ENCODE assay signal across 8 cellular contexts in the genomic region with DNA sequence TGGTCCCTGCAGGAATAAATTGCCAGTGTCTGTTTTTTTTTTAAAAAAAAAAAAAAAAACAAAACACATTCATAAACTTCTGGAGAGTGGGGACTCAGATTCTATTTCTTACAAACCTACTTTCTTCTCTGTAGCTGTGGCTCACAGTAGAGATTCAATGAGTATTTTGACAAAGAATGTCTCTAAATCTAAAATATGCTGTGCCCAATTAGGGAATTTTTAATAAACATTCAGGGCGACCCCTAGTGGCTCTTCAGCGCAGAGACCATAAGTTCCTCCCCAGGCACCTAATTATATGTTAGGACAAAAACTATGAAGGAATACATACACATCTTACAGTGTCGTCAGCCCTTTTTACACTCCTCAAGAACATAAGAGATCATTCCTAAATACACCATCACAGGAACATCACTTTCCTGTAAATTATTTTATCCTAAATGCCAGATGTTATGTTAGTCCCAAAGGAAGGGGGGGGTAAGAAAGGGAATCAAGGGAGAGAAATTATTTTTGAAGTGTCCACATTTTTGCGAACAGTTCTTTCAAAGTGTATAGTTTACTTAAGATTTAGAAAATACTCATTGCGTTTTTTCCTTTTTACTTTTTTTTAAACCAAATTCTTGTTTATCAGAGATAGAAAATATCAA. TPM values are rescaled to one million over a fixed set of nuclear protein-coding genes. Genes with fewer than 3 reads are reported as not detected.
DNase-seq lines count a peak whose midpoint lies in the region; ATAC-seq, FAIRE-seq and TF ChIP-seq lines count a peak whose summit lies in the region.

No MANE protein-coding gene starts in this region.

- no peaks in the 10 kb centered on the region for H3K36me3 Mint-ChIP-seq in naive thymus-derived CD8-positive, alpha-beta T cell
- no peaks in the 10 kb centered on the region for H3K36me3 Mint-ChIP-seq in T-helper 2 cell treated with Interferon-gamma antibody and Interleukin-4, amounts not matched to agents 5 μg/mL and 100 μg/mL, for 36 hours (ENCODE audit: low read depth)

- H3F3A ChIP-seq in MM.1S (ENCODE audit: insufficient read depth, low read length): no peaks in the 10 kb centered on the region
- peaks cover 41% of the 10 kb centered on the region for H3F3A ChIP-seq in SK-N-SH (replicated peaks; ENCODE audit: insufficient read depth)

- no peak overlapping the region for H3K27ac Mint-ChIP-seq in naive thymus-derived CD8-positive, alpha-beta T cell
- H3K27ac Mint-ChIP-seq in T-helper 2 cell treated with Interferon-gamma antibody and Interleukin-4, amounts not matched to agents 5 μg/mL and 100 μg/mL, for 36 hours: no peak overlapping the region

- no peak overlapping the region for H3K4me3 Mint-ChIP-seq in naive thymus-derived CD8-positive, alpha-beta T cell
- no peak overlapping the region for H3K4me3 Mint-ChIP-seq in T-helper 2 cell treated with Interferon-gamma antibody and Interleukin-4, amounts not matched to agents 5 μg/mL and 100 μg/mL, for 36 hours

- H3K4me1 ChIP-seq in MM.1S (ENCODE audit: low read length) (no peaks in the 10 kb centered on the region), SK-N-SH (ENCODE audit: control insufficient read depth in 1 of 2, insufficient read depth in 2 of 2, low read depth in 1 of 2, low read length in 1 of 2) (peaks cover 33 to 48% of the 10 kb centered on the region in 2 experiments), endothelial cell of umbilical vein (ENCODE audit: control insufficient read depth, extremely low read depth, insufficient read depth, low read length) (peaks cover 48% of the 10 kb centered on the region)

- no peak overlapping the region for H2AFZ ChIP-seq in MM.1S (ENCODE audit: low read length)
- H2AFZ ChIP-seq in SK-N-SH (ENCODE audit: low read depth): no peak overlapping the region
- H2AFZ ChIP-seq in endothelial cell of umbilical vein (ENCODE audit: low read depth, low read length): no peak overlapping the region

- peaks cover 0 to 7% (median 0%) of the 10 kb centered on the region in 4 donors for H3K4me1 Mint-ChIP-seq in naive thymus-derived CD8-positive, alpha-beta T cell
- no peaks in the 10 kb centered on the region for H3K4me1 Mint-ChIP-seq in T-helper 2 cell treated with Interferon-gamma antibody and Interleukin-4, amounts not matched to agents 5 μg/mL and 100 μg/mL, for 36 hours (ENCODE audit: low read depth)

- CTCF ChIA-PET in SK-N-SH (lab: Yijun Ruan, JAX): interaction anchor here (0.6 to 3.5 kb wide), 25 partner anchors 8 to 312 kb away, joined by 3 to 26 read pairs (median 3); a partner anchor contains a TSS
- CTCF ChIA-PET in endothelial cell of umbilical vein (lab: Charles Lee): interaction anchor here (0.9 to 3.6 kb wide), 13 partner anchors 19 to 301 kb away, joined by 3 to 60 read pairs (median 6); no protein-coding TSS in a partner anchor

- no peaks in the 10 kb centered on the region for H3K9me1 ChIP-seq in endothelial cell of umbilical vein (replicated peaks; ENCODE audit: control insufficient read depth, extremely low read depth, insufficient read depth, low read length)

- H3K9me3 ChIP-seq in MM.1S (replicated peaks; ENCODE audit: insufficient read depth, low read length) (no peaks in the 10 kb centered on the region), SK-N-SH (no peaks in the 10 kb centered on the region), endothelial cell of umbilical vein (replicated peaks; ENCODE audit: control insufficient read depth, insufficient read depth, low read length) (no peaks in the 10 kb centered on the region)

- ATAC-seq in naive thymus-derived CD8-positive, alpha-beta T cell: peak; percentile 30 to 47
- ATAC-seq in GM21576 (IDR thresholded peaks at IDR 0.05; ENCODE audit: unreplicated experiment): no peak

- H3K4me3 ChIP-seq in MM.1S (ENCODE audit: low read length): no peak overlapping the region
- peak overlapping the region in 1 of 2 experiments; percentile 33; a peak in 1 of 4 replicates for H3K4me3 ChIP-seq in SK-N-SH (ENCODE audit: low read depth in 2 of 2, low read length in 1 of 2)
- H3K4me3 ChIP-seq in endothelial cell of umbilical vein (replicated peaks in 1 of 3; ENCODE audit: insufficient read depth in 1 of 3, low read depth in 1 of 3, low read length in 3 of 3): no peak overlapping the region

- TF ChIP-seq RAD21 in SK-N-SH (IDR thresholded peaks at IDR 0.05; ENCODE audit: low read length): peak; percentile 88

- peaks cover 0 to 10% (median 5%) of the 10 kb centered on the region in 5 donors for H3K27me3 Mint-ChIP-seq in naive thymus-derived CD8-positive, alpha-beta T cell
- H3K27me3 Mint-ChIP-seq in T-helper 2 cell treated with Interferon-gamma antibody and Interleukin-4, amounts not matched to agents 5 μg/mL and 100 μg/mL, for 36 hours (ENCODE audit: low read depth): peaks cover 6% of the 10 kb centered on the region

- H3K36me3 ChIP-seq in MM.1S (replicated peaks; ENCODE audit: insufficient read depth, low read length) (no peaks in the 10 kb centered on the region), SK-N-SH (replicated peaks in 1 of 2; ENCODE audit: control insufficient read depth in 1 of 2, insufficient read depth in 2 of 2, low read length in 1 of 2) (no peaks in the 10 kb centered on the region), endothelial cell of umbilical vein (ENCODE audit: control insufficient read depth in 2 of 2, extremely low read depth in 1 of 2, insufficient read depth in 2 of 2, low read length in 2 of 2) (peaks cover 9 to 27% of the 10 kb centered on the region in 2 experiments)

- no peak overlapping the region for H3K4me2 ChIP-seq in MM.1S (ENCODE audit: low read depth, low read length)
- peak overlapping the region; percentile 75; the same call in 1 of the 2 replicates for H3K4me2 ChIP-seq in SK-N-SH
- H3K4me2 ChIP-seq in endothelial cell of umbilical vein (ENCODE audit: insufficient read depth, low read length): no peak overlapping the region

- H3K27ac ChIP-seq in MM.1S (ENCODE audit: low read length): no peak overlapping the region
- H3K27ac ChIP-seq in SK-N-SH (ENCODE audit: low read depth in 2 of 2, low read length in 1 of 2): peak overlapping the region; percentile 93 to 99
- no peak overlapping the region for H3K27ac ChIP-seq in endothelial cell of umbilical vein (ENCODE audit: insufficient read depth, low read depth, low read length)

- no peaks in the 10 kb centered on the region for H3K9me3 Mint-ChIP-seq in naive thymus-derived CD8-positive, alpha-beta T cell
- H3K9me3 Mint-ChIP-seq in T-helper 2 cell treated with Interferon-gamma antibody and Interleukin-4, amounts not matched to agents 5 μg/mL and 100 μg/mL, for 36 hours: no peaks in the 10 kb centered on the region

- H3K9me2 ChIP-seq in MM.1S (replicated peaks; ENCODE audit: insufficient read depth, low read length) (no peaks in the 10 kb centered on the region), SK-N-SH (no peaks in the 10 kb centered on the region)

- intact Hi-C loops in endothelial cell of umbilical vein (cut with micrococcal nuclease): loop anchor here (1.0 kb wide), 2 partner anchors 210 to 303 kb away; no protein-coding TSS in a partner anchor

- dilution Hi-C loops in endothelial cell of umbilical vein (cut with MboI; ENCODE audit: extremely low pct_ligation_motif_present, low sequenced_read_pairs): loop anchor here (25.0 kb wide), 1 partner anchor 183 kb away; no protein-coding TSS in a partner anchor

- H3K9ac ChIP-seq in MM.1S (ENCODE audit: low read length) (no peak overlapping the region), SK-N-SH (no peak overlapping the region), endothelial cell of umbilical vein (replicated peaks; ENCODE audit: extremely low read depth, insufficient read depth, low read length) (no peak overlapping the region)

- H3K27me3 ChIP-seq in MM.1S (replicated peaks; ENCODE audit: insufficient read depth, low read length) (no peaks in the 10 kb centered on the region), SK-N-SH (ENCODE audit: insufficient read depth) (no peaks in the 10 kb centered on the region), endothelial cell of umbilical vein (ENCODE audit: control insufficient read depth in 2 of 2, insufficient read depth in 2 of 2, low read length in 2 of 2) (no peaks in the 10 kb centered on the region)

- H4K20me1 ChIP-seq in MM.1S (ENCODE audit: insufficient read depth, low read length) (no peaks in the 10 kb centered on the region), SK-N-SH (ENCODE audit: insufficient read depth) (no peaks in the 10 kb centered on the region), endothelial cell of umbilical vein (replicated peaks; ENCODE audit: control insufficient read depth, extremely low read depth, insufficient read depth, low read length) (no peaks in the 10 kb centered on the region)

- TF ChIP-seq EP300 in SK-N-SH (IDR thresholded peaks at IDR 0.05; ENCODE audit: borderline replicate concordance in 1 of 2, low read depth in 1 of 2, low read length in 1 of 2): no peak

- DNase-seq in DMS79 treated with DMSO at 0.1 percent for 48 hours (lab: John Stamatoyannopoulos, UW): peak; percentile 73
- no peak for DNase-seq in DMS79 (lab: John Stamatoyannopoulos, UW)
- peak; percentile 50 for DNase-seq in MM.1S
- peak; percentile 60 for DNase-seq in SK-N-SH
- DNase-seq in endothelial cell of umbilical vein (ENCODE audit: low read depth, low spot score): peak; percentile 65
- peak in 2 of 10 donors; percentile 19 to 22 for DNase-seq in naive thymus-derived CD8-positive, alpha-beta T cell
- no peak for DNase-seq in T-helper 2 cell treated with Interferon-gamma antibody and Interleukin-4, amounts not matched to agents 5 μg/mL and 100 μg/mL, for 36 hours (ENCODE audit: low spot score)

- TF ChIP-seq POLR2A in endothelial cell of umbilical vein (IDR thresholded peaks at IDR 0.05; ENCODE audit: low read depth, low read length): no peak

- H3K79me2 ChIP-seq in MM.1S (ENCODE audit: low read length) (no peaks in the 10 kb centered on the region), SK-N-SH (ENCODE audit: insufficient read depth) (no peaks in the 10 kb centered on the region), endothelial cell of umbilical vein (ENCODE audit: control insufficient read depth, insufficient read depth, low read length) (peaks cover 11% of the 10 kb centered on the region)

- POLR2A ChIA-PET in SK-N-SH (lab: Yijun Ruan, JAX): no interaction called here
- POLR2A ChIA-PET in endothelial cell of umbilical vein (lab: Charles Lee): no interaction called here
- POLR2A ChIA-PET in naive thymus-derived CD8-positive, alpha-beta T cell (lab: Charles Lee): no interaction called here

- BruUV-seq in endothelial cell of umbilical vein (replicated peaks; lab: Mats Ljungman, UMichigan): no TSS peak

- TF ChIP-seq CTCF in MM.1S (IDR thresholded peaks at IDR 0.05; ENCODE audit: low read length) (peak; percentile 79), SK-N-SH (IDR thresholded peaks at IDR 0.05) (peak; percentile 97), endothelial cell of umbilical vein (IDR thresholded peaks at IDR 0.05; ENCODE audit: extremely low read depth in 1 of 2, insufficient read depth in 1 of 2, low read depth in 1 of 2, low read length in 2 of 2) (peak; percentile 66 to 74)

- 20% methylated on average over 5 of the region's 5 CpGs for WGBS in SK-N-SH (ENCODE audit: low lambda C conversion rate)

- peak; percentile 4 for FAIRE-seq in endothelial cell of umbilical vein (lab: Jason Lieb, UNC)

RNA-seq across cellular contexts. Expression of a gene that starts 21.8 kb away (rescaled TPM):
- polyA plus RNA-seq in SK-N-SH (2012; rRNA removed) (85.0 and 91.8 TPM in 2 replicates), endothelial cell of umbilical vein (41.8 and 48.6 TPM in 2 replicates)
- 103 and 119 TPM in 2 replicates for polyA plus RNA-seq in SK-N-SH (2012; cell fraction: cytosol; rRNA removed)
- 20.4 and 44.9 TPM in 2 replicates for polyA plus RNA-seq in SK-N-SH (2012; cell fraction: nucleus; rRNA removed)
- total RNA-seq in endothelial cell of umbilical vein: 73.4 and 77.3 TPM in 2 replicates
- polyA plus RNA-seq in endothelial cell of umbilical vein (2011; cell fraction: cytosol; rRNA removed): 60.3 and 60.5 TPM in 2 replicates
- polyA plus RNA-seq in endothelial cell of umbilical vein (2011; cell fraction: nucleus; rRNA removed): 24.9 and 32.6 TPM in 2 replicates
- 78.1 and 122 TPM in 2 replicates for polyA plus RNA-seq in endothelial cell of umbilical vein (2012)
- 26.9 and 38.6 TPM in 2 replicates for polyA minus RNA-seq in endothelial cell of umbilical vein
- polyA minus RNA-seq in endothelial cell of umbilical vein (2011; cell fraction: cytosol; rRNA and poly(A)+ RNA removed): 16.4 TPM
- 24.4 and 25.2 TPM in 2 replicates for polyA minus RNA-seq in endothelial cell of umbilical vein (2011; cell fraction: nucleus; rRNA and poly(A)+ RNA removed)
- total RNA-seq in naive thymus-derived CD8-positive, alpha-beta T cell: 10 to 100 TPM; 40.9 to 41.5 TPM
- polyA plus RNA-seq in naive thymus-derived CD8-positive, alpha-beta T cell: 10 to 100 TPM; 75.0 to 82.4 (median 79.9) TPM

RNA-seq across cellular contexts. Expression of a gene that starts 56.9 kb away (rescaled TPM):
- 7.6 and 8.9 TPM in 2 replicates for polyA plus RNA-seq in SK-N-SH (2012; rRNA removed)
- 10.1 and 12.3 TPM in 2 replicates for polyA plus RNA-seq in SK-N-SH (2012; cell fraction: cytosol; rRNA removed)
- 7.1 and 10.3 TPM in 2 replicates for polyA plus RNA-seq in SK-N-SH (2012; cell fraction: nucleus; rRNA removed)
- total RNA-seq in endothelial cell of umbilical vein: 20.6 and 22.3 TPM in 2 replicates
- 3.1 and 4.9 TPM in 2 replicates for polyA plus RNA-seq in endothelial cell of umbilical vein
- 7.2 and 7.8 TPM in 2 replicates for polyA plus RNA-seq in endothelial cell of umbilical vein (2011; cell fraction: cytosol; rRNA removed)
- 9.4 and 11.6 TPM in 2 replicates for polyA plus RNA-seq in endothelial cell of umbilical vein (2011; cell fraction: nucleus; rRNA removed)
- polyA plus RNA-seq in endothelial cell of umbilical vein (2012): 18.5 and 19.3 TPM in 2 replicates
- polyA minus RNA-seq in endothelial cell of umbilical vein: 10.1 and 11.0 TPM in 2 replicates
- 6.6 TPM for polyA minus RNA-seq in endothelial cell of umbilical vein (2011; cell fraction: cytosol; rRNA and poly(A)+ RNA removed)
- 11.7 and 13.3 TPM in 2 replicates for polyA minus RNA-seq in endothelial cell of umbilical vein (2011; cell fraction: nucleus; rRNA and poly(A)+ RNA removed)
- total RNA-seq in naive thymus-derived CD8-positive, alpha-beta T cell: 10 to 100 TPM; 26.7 to 34.3 TPM
- polyA plus RNA-seq in naive thymus-derived CD8-positive, alpha-beta T cell: 10 to 100 TPM in 1 of 3 donors, 1 to 10 TPM in 2; 6.9 to 14.6 (median 9.0) TPM

RNA-seq across cellular contexts. Expression of a gene that starts 57.0 kb away (rescaled TPM):
- polyA plus RNA-seq in SK-N-SH (2012; rRNA removed) (0.26 and 0.62 TPM in 2 replicates), endothelial cell of umbilical vein (not detected in 2 replicates)
- polyA plus RNA-seq in SK-N-SH (2012; cell fraction: cytosol; rRNA removed): 0.39 and 0.53 TPM in 2 replicates
- 0.55 and 0.94 TPM in 2 replicates for polyA plus RNA-seq in SK-N-SH (2012; cell fraction: nucleus; rRNA removed)
- total RNA-seq in endothelial cell of umbilical vein: not detected in 2 replicates
- polyA plus RNA-seq in endothelial cell of umbilical vein (2011; cell fraction: cytosol; rRNA removed): not detected in 2 replicates
- not detected in 2 replicates for polyA plus RNA-seq in endothelial cell of umbilical vein (2011; cell fraction: nucleus; rRNA removed)
- not detected in 2 replicates for polyA plus RNA-seq in endothelial cell of umbilical vein (2012)
- polyA minus RNA-seq in endothelial cell of umbilical vein: not detected in 2 replicates
- polyA minus RNA-seq in endothelial cell of umbilical vein (2011; cell fraction: cytosol; rRNA and poly(A)+ RNA removed): not detected
- polyA minus RNA-seq in endothelial cell of umbilical vein (2011; cell fraction: nucleus; rRNA and poly(A)+ RNA removed): not detected in 2 replicates
- total RNA-seq in naive thymus-derived CD8-positive, alpha-beta T cell: not detected
- polyA plus RNA-seq in naive thymus-derived CD8-positive, alpha-beta T cell: not detected

Comparison
In these comparisons a context has a peak if more than half of its experiments do, and no peak if none do; other contexts are left out.
1. DNase-seq: peak in DMS79 treated with DMSO at 0.1 percent for 48 hours (single experiment), MM.1S (single experiment), SK-N-SH (single experiment) and endothelial cell of umbilical vein (single experiment); none in DMS79 (single experiment) and T-helper 2 cell treated with Interferon-gamma antibody and Interleukin-4, amounts not matched to agents 5 μg/mL and 100 μg/mL, for 36 hours (single experiment).
2. H3K27ac ChIP-seq: peak in SK-N-SH (2 of 2); none in MM.1S (single experiment) and endothelial cell of umbilical vein (single experiment).
3. Peak in every context shown above with its lines, with median percentiles within 50 percentile points of each other: CTCF ChIP-seq.